32 cellular contexts compared by ENCODE assay signal in the genomic region with DNA sequence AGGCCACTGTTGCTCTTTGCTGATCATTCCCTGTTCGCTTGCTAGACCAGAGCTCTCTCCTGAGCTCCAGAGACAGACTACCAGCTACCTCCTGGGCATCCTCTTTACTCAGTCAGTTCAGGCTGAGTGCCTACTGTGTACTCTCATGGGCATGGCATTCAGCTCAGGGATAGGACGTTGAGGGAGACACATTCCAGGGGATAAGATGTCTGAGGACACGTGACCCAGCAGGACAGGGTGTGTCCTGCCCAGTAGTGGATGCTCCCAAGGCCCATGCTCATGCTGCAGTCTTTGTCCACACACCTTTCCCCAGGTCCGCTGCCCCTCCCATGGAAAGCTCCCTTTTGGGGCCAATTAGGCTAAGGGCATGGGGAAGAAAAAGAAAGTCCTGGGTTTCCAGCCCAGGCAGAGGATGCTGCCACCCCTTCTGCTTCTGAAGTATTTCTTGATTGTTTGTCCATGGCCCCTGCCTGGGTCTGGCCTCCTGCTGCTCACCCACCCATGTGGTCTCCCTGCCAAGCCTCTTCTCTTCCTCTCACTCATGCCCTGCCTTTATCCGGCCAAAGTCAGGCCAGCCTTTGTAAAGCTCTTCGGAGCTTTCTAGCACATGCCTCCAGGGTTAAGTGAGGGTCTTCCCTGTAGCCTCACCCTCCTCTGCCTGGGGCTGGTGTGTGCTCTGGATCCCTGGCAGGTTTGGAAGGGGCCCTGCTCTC.
DNase-seq lines count a peak whose midpoint lies in the region; ATAC-seq and TF ChIP-seq lines count a peak whose summit lies in the region.
"Had no signal": no experiment of that assay in that cellular context is flagged by ENCODE, and none has a peak within 500 bp of the region (broad histone marks: within the 10 kb centered on the region; RNA-seq: fewer than 3 reads in every experiment).

No MANE protein-coding gene starts in this region.

- H3K4me1 ChIP-seq in upper lobe of right lung = no peaks in the 10 kb centered on the region
- H3K4me1 ChIP-seq: foreskin keratinocyte, heart left ventricle, SJCRH30, transverse colon had no signal

- H3K4me3 ChIP-seq in MG63 (no peak overlapping the region), upper lobe of right lung (no peak overlapping the region)
- H3K4me3 ChIP-seq: GM23338, heart left ventricle, SJCRH30, transverse colon had no signal

- H3K9me3 ChIP-seq in MG63 (no peaks in the 10 kb centered on the region), upper lobe of right lung (no peaks in the 10 kb centered on the region)
- H3K9me3 ChIP-seq: heart left ventricle, neutrophil, SJCRH30, transverse colon had no signal

- H3K27me3 ChIP-seq in MG63 (no peaks in the 10 kb centered on the region), upper lobe of right lung (peaks cover 11% of the 10 kb centered on the region)
- H3K27me3 ChIP-seq: SJCRH30, transverse colon had no signal

- no peak overlapping the region for H3K4me3 Mint-ChIP-seq in activated naive CD4-positive, alpha-beta T cell treated with anti-CD3 and anti-CD28 coated beads, Interleukin-2, amount 10 ng/mL, durations not matched to agents 7 days and 5 days
- H3K4me3 Mint-ChIP-seq: activated naive CD8-positive, alpha-beta T cell treated with anti-CD3 and anti-CD28 coated beads, Interleukin-2, amount 50 U/mL, for 24 hours; activated T-cell treated with anti-CD3 and anti-CD28 coated beads, Interleukin-2, amount 50 U/mL, for 4 hours; CD4-positive, CD25-positive, alpha-beta regulatory T cell; central memory CD8-positive, alpha-beta T cell; effector memory CD8-positive, alpha-beta T cell; GM23338; stimulated activated effector memory CD8-positive, alpha-beta T cell treated with anti-CD3 and anti-CD28 coated beads, Interleukin-12 subunit alpha, Interleukin-12 subunit beta, amount 100 ng/mL, for 72 hours had no signal

- H3K27me3 Mint-ChIP-seq in activated naive CD4-positive, alpha-beta T cell treated with anti-CD3 and anti-CD28 coated beads, Interleukin-2, amount 10 ng/mL, durations not matched to agents 7 days and 5 days = peaks cover 14% of the 10 kb centered on the region

- ATAC-seq in upper lobe of right lung (peak; percentile 12), HG02852 (IDR thresholded peaks at IDR 0.05; ENCODE audit: unreplicated experiment) (no peak)
- ATAC-seq: activated naive CD8-positive, alpha-beta T cell treated with anti-CD3 and anti-CD28 coated beads, Interleukin-2, amount 50 U/mL, for 24 hours; activated T-cell treated with anti-CD3 and anti-CD28 coated beads, Interleukin-2, amount 50 U/mL, for 4 hours; effector memory CD8-positive, alpha-beta T cell; GM23338; stimulated activated effector memory CD8-positive, alpha-beta T cell treated with anti-CD3 and anti-CD28 coated beads, Interleukin-12 subunit alpha, Interleukin-12 subunit beta, amount 100 ng/mL, for 72 hours had no signal

- no peak overlapping the region for H3K27ac ChIP-seq in upper lobe of right lung
- H3K27ac ChIP-seq: foreskin keratinocyte, heart left ventricle, neutrophil, SJCRH30, transverse colon had no signal

- no peaks in the 10 kb centered on the region for H3K36me3 ChIP-seq in MG63
- no peaks in the 10 kb centered on the region for H3K36me3 ChIP-seq in upper lobe of right lung
- H3K36me3 ChIP-seq: heart left ventricle, neutrophil, SJCRH30, transverse colon had no signal

- peak; percentile 11 for DNase-seq in activated naive CD4-positive, alpha-beta T cell treated with anti-CD3 and anti-CD28 coated beads, Interleukin-2, amount 10 ng/mL, durations not matched to agents 7 days and 5 days
- DNase-seq in activated naive CD4-positive, alpha-beta T cell treated with Interleukin-2 at 50 U/mL for 16 hours = no peak
- DNase-seq in MG63 (peak; percentile 47), kidney tubule cell (ENCODE audit: low spot score) (peak; percentile 12), upper lobe of right lung (no peak), epidermal melanocyte (ENCODE audit: insufficient read length, low spot score) (no peak)
- no peak for DNase-seq in activated CD4-positive, CD25-positive, alpha-beta regulatory T cell (lab: John Stamatoyannopoulos, UW)
- DNase-seq: 8988T; activated CD4-positive, alpha-beta T cell treated with anti-CD3 and anti-CD28 coated beads, Interleukin-2, amount 50 U/mL, for 1 hour; activated gamma-delta T cell treated with Interleukin-2 at 50 U/mL for 16 hours; activated naive CD8-positive, alpha-beta T cell treated with anti-CD3 and anti-CD28 coated beads, Interleukin-2, amount 50 U/mL, for 24 hours; activated T-cell treated with anti-CD3 and anti-CD28 coated beads, Interleukin-2, amount 50 U/mL, for 4 hours; CD4-positive, CD25-positive, alpha-beta regulatory T cell; DND-41; effector memory CD8-positive, alpha-beta T cell; erythroblast; foreskin keratinocyte; KG1; NCI-H1417; NCI-H2107; NCI-H446; SJCRH30; stimulated activated CD4-positive, alpha-beta T cell treated with anti-CD3 and anti-CD28 coated beads, Interleukin-15, amount 100 ng/mL, for 24 hours; T1000; transverse colon had no signal

- CTCF ChIA-PET in activated naive CD4-positive, alpha-beta T cell treated with anti-CD3 and anti-CD28 coated beads, Interleukin-2, amount 10 ng/mL, durations not matched to agents 7 days and 5 days (lab: Charles Lee) = no interaction called here

- no peaks in the 10 kb centered on the region for H3K4me1 Mint-ChIP-seq in activated naive CD4-positive, alpha-beta T cell treated with anti-CD3 and anti-CD28 coated beads, Interleukin-2, amount 10 ng/mL, durations not matched to agents 7 days and 5 days
- H3K4me1 Mint-ChIP-seq: activated naive CD8-positive, alpha-beta T cell treated with anti-CD3 and anti-CD28 coated beads, Interleukin-2, amount 50 U/mL, for 24 hours; central memory CD8-positive, alpha-beta T cell; stimulated activated effector memory CD8-positive, alpha-beta T cell treated with anti-CD3 and anti-CD28 coated beads, Interleukin-12 subunit alpha, Interleukin-12 subunit beta, amount 100 ng/mL, for 72 hours had no signal

- no peak for TF ChIP-seq CTCF in upper lobe of right lung (IDR thresholded peaks at IDR 0.05)

- no peaks in the 10 kb centered on the region for H3K36me3 Mint-ChIP-seq in activated naive CD4-positive, alpha-beta T cell treated with anti-CD3 and anti-CD28 coated beads, Interleukin-2, amount 10 ng/mL, durations not matched to agents 7 days and 5 days
- H3K36me3 Mint-ChIP-seq: CD4-positive, CD25-positive, alpha-beta regulatory T cell; stimulated activated effector memory CD8-positive, alpha-beta T cell treated with anti-CD3 and anti-CD28 coated beads, Interleukin-12 subunit alpha, Interleukin-12 subunit beta, amount 100 ng/mL, for 72 hours had no signal

- no peak overlapping the region for H3K27ac Mint-ChIP-seq in activated naive CD4-positive, alpha-beta T cell treated with anti-CD3 and anti-CD28 coated beads, Interleukin-2, amount 10 ng/mL, durations not matched to agents 7 days and 5 days
- H3K27ac Mint-ChIP-seq: activated naive CD8-positive, alpha-beta T cell treated with anti-CD3 and anti-CD28 coated beads, Interleukin-2, amount 50 U/mL, for 24 hours; effector memory CD8-positive, alpha-beta T cell; GM23338; progenitor cell of endocrine pancreas; stimulated activated effector memory CD8-positive, alpha-beta T cell treated with anti-CD3 and anti-CD28 coated beads, Interleukin-12 subunit alpha, Interleukin-12 subunit beta, amount 100 ng/mL, for 72 hours had no signal

- intact Hi-C loops in upper lobe of right lung (cut with DNase I) = no loop called here

- H3K9me3 Mint-ChIP-seq in activated naive CD4-positive, alpha-beta T cell treated with anti-CD3 and anti-CD28 coated beads, Interleukin-2, amount 10 ng/mL, durations not matched to agents 7 days and 5 days = no peaks in the 10 kb centered on the region
- H3K9me3 Mint-ChIP-seq: activated naive CD8-positive, alpha-beta T cell treated with anti-CD3 and anti-CD28 coated beads, Interleukin-2, amount 50 U/mL, for 24 hours; activated T-cell treated with anti-CD3 and anti-CD28 coated beads, Interleukin-2, amount 50 U/mL, for 4 hours; CD4-positive, CD25-positive, alpha-beta regulatory T cell; central memory CD8-positive, alpha-beta T cell; effector memory CD8-positive, alpha-beta T cell; GM23338; stimulated activated effector memory CD8-positive, alpha-beta T cell treated with anti-CD3 and anti-CD28 coated beads, Interleukin-12 subunit alpha, Interleukin-12 subunit beta, amount 100 ng/mL, for 72 hours had no signal

Comparison
In these comparisons a context has a peak if more than half of its experiments do, and no peak if none do; other contexts are left out.
1. DNase-seq: peak in activated naive CD4-positive, alpha-beta T cell treated with anti-CD3 and anti-CD28 coated beads, Interleukin-2, amount 10 ng/mL, durations not matched to agents 7 days and 5 days (single experiment), MG63 (single experiment) and kidney tubule cell (single experiment); none in activated naive CD4-positive, alpha-beta T cell treated with Interleukin-2 at 50 U/mL for 16 hours (single experiment), upper lobe of right lung (single experiment), activated CD4-positive, CD25-positive, alpha-beta regulatory T cell (0 of 4) and epidermal melanocyte (single experiment).